7 cellular contexts compared by ENCODE assay signal in genomic region chr5:180830253-180831138, GRCh38. TPM values are rescaled to one million over a fixed set of nuclear protein-coding genes. Genes with fewer than 3 reads are reported as not detected.
DNase-seq lines count a peak whose midpoint lies in the region; ATAC-seq lines count a peak whose summit lies in the region.

No MANE protein-coding gene starts in this region.

- H3K36me3 ChIP-seq in endocrine pancreas (ENCODE audit: control insufficient read depth, insufficient read depth, low read length): no peaks in the 10 kb centered on the region

- H3K9me3 ChIP-seq in endocrine pancreas (ENCODE audit: control insufficient read depth, low read length): no peaks in the 10 kb centered on the region

- peaks cover 4% of the 10 kb centered on the region for H3K4me1 ChIP-seq in endocrine pancreas (ENCODE audit: control insufficient read depth, insufficient read depth, low read length)

- DNase-seq in NCI-H2196 (lab: John Stamatoyannopoulos, UW; ENCODE audit: unreplicated experiment): peak; percentile 69
- DNase-seq in activated CD8-positive, alpha-beta memory T cell treated with anti-CD3 and anti-CD28 coated beads for 1 hour (ENCODE audit: extremely low read depth in 1 of 2, low read depth in 1 of 2): peak; percentile 53 to 54
- DNase-seq in mucosa of gallbladder (ENCODE audit: low spot score): peak; percentile 64
- DNase-seq in stimulated activated CD8-positive, alpha-beta memory T cell treated with anti-CD3 and anti-CD28 coated beads, Interleukin-7, amount 100 ng/mL, for 4 hours (ENCODE audit: low read depth in 2 of 2): peak; percentile 48 to 65

- no peaks in the 10 kb centered on the region for H3K27me3 ChIP-seq in endocrine pancreas (ENCODE audit: control insufficient read depth, insufficient read depth, low read length)

- H3K9ac ChIP-seq in endocrine pancreas (ENCODE audit: control insufficient read depth, insufficient read depth, low read length): peak overlapping the region; percentile 95

- peak overlapping the region; percentile 64 for H3K4me3 ChIP-seq in endocrine pancreas (ENCODE audit: control insufficient read depth, insufficient read depth, low read length)

- ATAC-seq in GM18498 (IDR thresholded peaks at IDR 0.05; ENCODE audit: unreplicated experiment) (peak; percentile 61), HG02623 (IDR thresholded peaks at IDR 0.05; ENCODE audit: unreplicated experiment) (peak; percentile 34)

RNA-seq across cellular contexts. Expression of gene MGAT1, which starts 27.9 kb away (rescaled TPM):
- total RNA-seq in mucosa of gallbladder: 145 TPM

RNA-seq across cellular contexts. Expression of gene ZFP62, which starts 30.6 kb away (rescaled TPM):
- 34.7 TPM for total RNA-seq in mucosa of gallbladder

Comparison
In these comparisons a context has a peak if more than half of its experiments do, and no peak if none do; other contexts are left out.
1. Peak in every context shown above with its lines: DNase-seq, ATAC-seq and H3K4me3 ChIP-seq.